17 cellular contexts compared by ENCODE assay signal in the genomic region with DNA sequence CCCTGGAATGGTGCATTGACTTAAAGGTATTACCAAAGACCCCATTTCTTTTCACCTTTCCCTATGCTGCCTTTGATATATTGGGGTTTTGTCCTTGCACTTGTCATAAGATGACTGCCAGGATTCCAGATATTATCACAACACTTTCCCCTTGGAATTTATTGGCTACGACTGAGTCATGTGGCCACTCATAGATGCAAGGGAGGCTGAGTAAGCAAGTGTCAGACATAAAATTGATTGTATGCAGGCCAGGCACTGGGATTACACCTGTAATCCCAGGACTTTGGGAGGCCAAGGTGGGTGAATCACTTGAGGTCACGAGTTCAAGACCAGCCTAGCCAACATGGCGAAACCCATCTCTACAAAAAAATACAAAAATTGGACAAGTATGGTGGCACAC.
DNase-seq lines count a peak whose midpoint lies in the region; ATAC-seq, FAIRE-seq and TF ChIP-seq lines count a peak whose summit lies in the region.
"Had no signal": no experiment of that assay in that cellular context is flagged by ENCODE, and none has a peak within 500 bp of the region (broad histone marks: within the 10 kb centered on the region; RNA-seq: fewer than 3 reads in every experiment).

No MANE protein-coding gene starts in this region.

- FAIRE-seq in HTR-8/SVneo (lab: Jason Lieb, UNC), result peak; percentile 51
- FAIRE-seq: GM12892, GM18507 had no signal

- no peaks in the 10 kb centered on the region for H3K9me3 ChIP-seq in naive thymus-derived CD4-positive, alpha-beta T cell (ENCODE audit: control insufficient read depth in 2 of 3, low read length in 3 of 3)
- H3K9me3 ChIP-seq: BLaER1 treated with 17β-estradiol and CSF1 and Interleukin-3, amounts not matched to agents 10 nM and 100 nM had no signal

- ATAC-seq in HG03108 (IDR thresholded peaks at IDR 0.05; ENCODE audit: unreplicated experiment), result no peak
- no peak for ATAC-seq in naive thymus-derived CD4-positive, alpha-beta T cell
- ATAC-seq: CD8-positive, alpha-beta T cell had no signal

- no peaks in the 10 kb centered on the region for H3K27me3 Mint-ChIP-seq in osteocyte (ENCODE audit: unreplicated experiment)
- H3K27me3 Mint-ChIP-seq in naive thymus-derived CD4-positive, alpha-beta T cell, result peaks cover 0 to 5% (median 3%) of the 10 kb centered on the region in 5 donors

- no peaks in the 10 kb centered on the region for H3K9me3 Mint-ChIP-seq in osteocyte (ENCODE audit: unreplicated experiment)
- H3K9me3 Mint-ChIP-seq in naive thymus-derived CD4-positive, alpha-beta T cell, result no peaks in the 10 kb centered on the region
- H3K9me3 Mint-ChIP-seq: CD8-positive, alpha-beta T cell had no signal

- POLR2A ChIA-PET in naive thymus-derived CD4-positive, alpha-beta T cell (lab: Charles Lee), result no interaction called here

- no peaks in the 10 kb centered on the region for H3K4me1 ChIP-seq in naive thymus-derived CD4-positive, alpha-beta T cell (ENCODE audit: control insufficient read depth in 2 of 2, insufficient read depth in 2 of 2, low read length in 2 of 2)
- H3K4me1 ChIP-seq: BLaER1 treated with 17β-estradiol and CSF1 and Interleukin-3, amounts not matched to agents 10 nM and 100 nM had no signal

- no peak overlapping the region for H3K27ac ChIP-seq in naive thymus-derived CD4-positive, alpha-beta T cell (ENCODE audit: low read depth, low read length)
- H3K27ac ChIP-seq: BLaER1 treated with 17β-estradiol and CSF1 and Interleukin-3, amounts not matched to agents 10 nM and 100 nM had no signal

- TF ChIP-seq CTCF in osteocyte (IDR thresholded peaks at IDR 0.05), result no peak

- H3K36me3 ChIP-seq in naive thymus-derived CD4-positive, alpha-beta T cell (ENCODE audit: control insufficient read depth in 2 of 3, insufficient read depth in 3 of 3, low read length in 3 of 3), result no peaks in the 10 kb centered on the region
- H3K36me3 ChIP-seq: BLaER1 treated with 17β-estradiol and CSF1 and Interleukin-3, amounts not matched to agents 10 nM and 100 nM had no signal

- DNase-seq in ELR (ENCODE audit: low read depth) (peak; percentile 60), HTR-8/SVneo (ENCODE audit: insufficient read length, low spot score) (no peak), amniotic epithelial cell (ENCODE audit: low read depth) (peak; percentile 55), islet precursor cell (peak; percentile 22), osteocyte (ENCODE audit: extremely low spot score, unreplicated experiment) (no peak)
- DNase-seq in naive thymus-derived CD4-positive, alpha-beta T cell, result no peak
- DNase-seq: Calu3; CD8-positive, alpha-beta T cell; GOT3; NCI-H1417; NCI-H187 treated with DMSO at 0.1 percent for 48 hours; NCI-H226; NCI-H524 treated with DMSO at 0.1 percent for 48 hours had no signal

- H3K36me3 Mint-ChIP-seq in osteocyte (ENCODE audit: unreplicated experiment), result no peaks in the 10 kb centered on the region
- no peaks in the 10 kb centered on the region for H3K36me3 Mint-ChIP-seq in naive thymus-derived CD4-positive, alpha-beta T cell
- H3K36me3 Mint-ChIP-seq: CD8-positive, alpha-beta T cell had no signal

- H3K4me1 Mint-ChIP-seq in osteocyte (ENCODE audit: unreplicated experiment), result peaks cover 9% of the 10 kb centered on the region
- no peaks in the 10 kb centered on the region for H3K4me1 Mint-ChIP-seq in naive thymus-derived CD4-positive, alpha-beta T cell

- H3K27me3 ChIP-seq in naive thymus-derived CD4-positive, alpha-beta T cell (ENCODE audit: control insufficient read depth in 2 of 2, insufficient read depth in 2 of 2, low read length in 2 of 2), result no peaks in the 10 kb centered on the region
- H3K27me3 ChIP-seq: BLaER1 treated with 17β-estradiol and CSF1 and Interleukin-3, amounts not matched to agents 10 nM and 100 nM had no signal

- CTCF ChIA-PET in naive thymus-derived CD4-positive, alpha-beta T cell (lab: Charles Lee), result no interaction called here

- H3K27ac Mint-ChIP-seq in osteocyte (ENCODE audit: unreplicated experiment), result no peak overlapping the region
- H3K27ac Mint-ChIP-seq in naive thymus-derived CD4-positive, alpha-beta T cell, result no peak overlapping the region
- H3K27ac Mint-ChIP-seq: CD8-positive, alpha-beta T cell had no signal

- no peak overlapping the region for H3K4me3 Mint-ChIP-seq in osteocyte (ENCODE audit: unreplicated experiment)
- no peak overlapping the region for H3K4me3 Mint-ChIP-seq in naive thymus-derived CD4-positive, alpha-beta T cell
- H3K4me3 Mint-ChIP-seq: CD8-positive, alpha-beta T cell had no signal

- H3K4me3 ChIP-seq in naive thymus-derived CD4-positive, alpha-beta T cell (ENCODE audit: low read length), result no peak overlapping the region
- H3K4me3 ChIP-seq: BLaER1 treated with 17β-estradiol and CSF1 and Interleukin-3, amounts not matched to agents 10 nM and 100 nM had no signal

- intact Hi-C loops in naive thymus-derived CD4-positive, alpha-beta T cell (cut with micrococcal nuclease), result no loop called here

Comparison
In these comparisons a context has a peak if more than half of its experiments do, and no peak if none do; other contexts are left out.
1. DNase-seq: peak in ELR (single experiment), amniotic epithelial cell (single experiment) and islet precursor cell (single experiment); none in HTR-8/SVneo (single experiment), osteocyte (single experiment) and naive thymus-derived CD4-positive, alpha-beta T cell (0 of 9).